Comparison of ENCODE assay signal across 8 cellular contexts in genomic region chr4:120517966-120518365, GRCh38.
DNase-seq lines count a peak whose midpoint lies in the region; ATAC-seq and TF ChIP-seq lines count a peak whose summit lies in the region.

No MANE protein-coding gene starts in this region.

- no peaks in the 10 kb centered on the region for H3K36me3 ChIP-seq in neural progenitor cell

- no peak overlapping the region for H3K4me3 Mint-ChIP-seq in neural progenitor cell

- H3K9me3 ChIP-seq in neural progenitor cell (ENCODE audit: low read depth): no peaks in the 10 kb centered on the region

- ATAC-seq in GM21737 (IDR thresholded peaks at IDR 0.05; ENCODE audit: unreplicated experiment): no peak
- ATAC-seq in HG02840 (IDR thresholded peaks at IDR 0.05; ENCODE audit: low FRiP score, unreplicated experiment): no peak
- ATAC-seq in HG02981 (IDR thresholded peaks at IDR 0.05; ENCODE audit: unreplicated experiment): no peak

- TF ChIP-seq CTCF in neural progenitor cell (IDR thresholded peaks at IDR 0.05): no peak

- no peaks in the 10 kb centered on the region for H3K79me2 ChIP-seq in neural progenitor cell (ENCODE audit: low read depth)

- H3K27ac ChIP-seq in neural progenitor cell: no peak overlapping the region

- H3K4me3 ChIP-seq in neural progenitor cell: no peak overlapping the region

- H3K27me3 Mint-ChIP-seq in neural progenitor cell (ENCODE audit: insufficient read depth, low read depth): no peaks in the 10 kb centered on the region

- no peak overlapping the region for H3K9ac ChIP-seq in neural progenitor cell

- no peaks in the 10 kb centered on the region for H4K20me1 ChIP-seq in neural progenitor cell (ENCODE audit: low read depth)

- peak overlapping the region; percentile 65 for H2AFZ ChIP-seq in neural progenitor cell (replicated peaks)

- H3K36me3 Mint-ChIP-seq in neural progenitor cell: peaks cover 1% of the 10 kb centered on the region

- no peaks in the 10 kb centered on the region for H3K4me1 Mint-ChIP-seq in neural progenitor cell

- no peak overlapping the region for H3K27ac Mint-ChIP-seq in neural progenitor cell

- no peaks in the 10 kb centered on the region for H3F3A ChIP-seq in neural progenitor cell (ENCODE audit: low read depth)

- H3K27me3 ChIP-seq in neural progenitor cell: no peaks in the 10 kb centered on the region

- H3K9me3 Mint-ChIP-seq in neural progenitor cell: peaks cover 10% of the 10 kb centered on the region

- DNase-seq in EH (ENCODE audit: low read depth): peak; percentile 90
- peak; percentile 1 to 14 for DNase-seq in Kasumi-1 (lab: John Stamatoyannopoulos, UW)
- DNase-seq in dermis microvascular lymphatic vessel endothelial cell (ENCODE audit: low read depth in 2 of 2): peak; percentile 94 to 96
- DNase-seq in neural progenitor cell (ENCODE audit: low spot score): no peak
- DNase-seq in NCI-H1105 (lab: John Stamatoyannopoulos, UW): no peak

- H3K4me2 ChIP-seq in neural progenitor cell: no peak overlapping the region

- peaks cover 10% of the 10 kb centered on the region for H3K4me1 ChIP-seq in neural progenitor cell

Comparison
In these comparisons a context has a peak if more than half of its experiments do, and no peak if none do; other contexts are left out.
1. DNase-seq: peak in EH (single experiment), Kasumi-1 (2 of 2) and dermis microvascular lymphatic vessel endothelial cell (2 of 2); none in neural progenitor cell (single experiment) and NCI-H1105 (single experiment).